ENCODE assay signal across 22 cellular contexts in genomic region chr3:66606868-66607267, GRCh38.
DNase-seq lines count a peak whose midpoint lies in the region; ATAC-seq and TF ChIP-seq lines count a peak whose summit lies in the region.
"Had no signal": no experiment of that assay in that cellular context is flagged by ENCODE, and none has a peak within 500 bp of the region (broad histone marks: within the 10 kb centered on the region; RNA-seq: fewer than 3 reads in every experiment).

No MANE protein-coding gene starts in this region.

- H2AFZ ChIP-seq in GM23338 (0 out of 2 replicates have a peak overlapping the region, but pooled peaks have one; percentile 35), neural progenitor cell (replicated peaks) (peak overlapping the region; percentile 9)

- no peak for ATAC-seq in GM23338
- no peak for ATAC-seq in activated naive CD4-positive, alpha-beta T cell treated with anti-CD3 and anti-CD28 coated beads, Interleukin-2, amount 50 U/mL, for 72 hours
- no peak for ATAC-seq in right cardiac atrium

- H3K9me3 ChIP-seq in neural progenitor cell (ENCODE audit: low read depth) (no peaks in the 10 kb centered on the region), right cardiac atrium (ENCODE audit: control insufficient read depth, low read length) (no peaks in the 10 kb centered on the region)

- 0 out of 2 replicates have a peak, but pooled peaks cover 8% of the 10 kb centered on the region for H3K9me2 ChIP-seq in GM23338 (ENCODE audit: insufficient read depth)

- intact Hi-C loops in right cardiac atrium (cut with DNase I), result no loop called here

- H3K4me3 ChIP-seq in GM23338, result no peak overlapping the region
- no peak overlapping the region for H3K4me3 ChIP-seq in neural progenitor cell
- no peak overlapping the region for H3K4me3 ChIP-seq in right cardiac atrium (ENCODE audit: low read length)
- H3K4me3 ChIP-seq: BLaER1 treated with 17β-estradiol and CSF1 and Interleukin-3, amounts not matched to agents 10 nM and 100 nM had no signal

- H3K4me2 ChIP-seq in GM23338 (no peak overlapping the region), neural progenitor cell (no peak overlapping the region)
- H3K4me2 ChIP-seq: BLaER1 treated with 17β-estradiol and CSF1 and Interleukin-3, amounts not matched to agents 10 nM and 100 nM had no signal

- H3K79me2 ChIP-seq in GM23338 (replicated peaks; ENCODE audit: insufficient read depth), result no peaks in the 10 kb centered on the region
- H3K79me2 ChIP-seq in neural progenitor cell (ENCODE audit: low read depth), result no peaks in the 10 kb centered on the region

- WGBS in right cardiac atrium, result 86% methylated on average over 1 of the region's 1 CpG

- peaks cover 29% of the 10 kb centered on the region for H3K4me1 ChIP-seq in GM23338 (ENCODE audit: insufficient read depth)
- peaks cover 49% of the 10 kb centered on the region for H3K4me1 ChIP-seq in neural progenitor cell
- H3K4me1 ChIP-seq in right cardiac atrium (ENCODE audit: control insufficient read depth, insufficient read depth, low read length), result no peaks in the 10 kb centered on the region

- H3K27me3 Mint-ChIP-seq in GM23338 (ENCODE audit: insufficient read depth, low read depth, poor library complexity) (peaks cover 14% of the 10 kb centered on the region), neural progenitor cell (ENCODE audit: insufficient read depth, low read depth) (no peaks in the 10 kb centered on the region)

- no peaks in the 10 kb centered on the region for H3F3A ChIP-seq in GM23338 (replicated peaks; ENCODE audit: low read depth)
- H3F3A ChIP-seq in neural progenitor cell (ENCODE audit: low read depth), result peaks cover 34% of the 10 kb centered on the region

- H3K4me1 Mint-ChIP-seq in GM23338, result peaks cover 29% of the 10 kb centered on the region
- peaks cover 25% of the 10 kb centered on the region for H3K4me1 Mint-ChIP-seq in neural progenitor cell

- no peaks in the 10 kb centered on the region for H4K20me1 ChIP-seq in GM23338 (replicated peaks; ENCODE audit: insufficient read depth)
- H4K20me1 ChIP-seq in neural progenitor cell (ENCODE audit: low read depth), result no peaks in the 10 kb centered on the region
- H4K20me1 ChIP-seq: BLaER1 treated with 17β-estradiol and CSF1 and Interleukin-3, amounts not matched to agents 10 nM and 100 nM had no signal

- H3K4me3 Mint-ChIP-seq in GM23338, result no peak overlapping the region
- H3K4me3 Mint-ChIP-seq in neural progenitor cell, result no peak overlapping the region
- H3K4me3 Mint-ChIP-seq: CD4-positive, alpha-beta memory T cell; T-helper 1 cell treated with Interleukin-12 subunit alpha and Interleukin-12 subunit beta and Interleukin-4 antibody, amounts not matched to agents 30 μg/mL and 1 μg/mL, for 36 hours had no signal

- H3K27ac Mint-ChIP-seq in GM23338, result no peak overlapping the region
- H3K27ac Mint-ChIP-seq in neural progenitor cell, result no peak overlapping the region
- no peak overlapping the region for H3K27ac Mint-ChIP-seq in activated naive CD4-positive, alpha-beta T cell treated with anti-CD3 and anti-CD28 coated beads, Interleukin-2, amount 50 U/mL, for 72 hours
- H3K27ac Mint-ChIP-seq: T-helper 1 cell treated with Interleukin-12 subunit alpha and Interleukin-12 subunit beta and Interleukin-4 antibody, amounts not matched to agents 30 μg/mL and 1 μg/mL, for 36 hours had no signal

- no peak overlapping the region for H3K27ac ChIP-seq in GM23338 (ENCODE audit: low read depth)
- no peak overlapping the region for H3K27ac ChIP-seq in neural progenitor cell
- no peak overlapping the region for H3K27ac ChIP-seq in right cardiac atrium (ENCODE audit: low read length)
- H3K27ac ChIP-seq: 22Rv1; BLaER1 treated with 17β-estradiol and CSF1 and Interleukin-3, amounts not matched to agents 10 nM and 100 nM had no signal

- H3K36me3 ChIP-seq in GM23338 (ENCODE audit: insufficient read depth) (no peaks in the 10 kb centered on the region), neural progenitor cell (no peaks in the 10 kb centered on the region)
- H3K36me3 ChIP-seq: BLaER1 treated with 17β-estradiol and CSF1 and Interleukin-3, amounts not matched to agents 10 nM and 100 nM had no signal

- DNase-seq in DMS153 (lab: John Stamatoyannopoulos, UW), result peak; percentile 28
- no peak for DNase-seq in DMS153 treated with DMSO at 0.1 percent for 48 hours (lab: John Stamatoyannopoulos, UW; ENCODE audit: unreplicated experiment)
- no peak for DNase-seq in GM23338 (ENCODE audit: low spot score)
- DNase-seq in NCI-H2196 treated with DMSO at 0.1 percent for 48 hours (lab: John Stamatoyannopoulos, UW; ENCODE audit: unreplicated experiment), result peak; percentile 6
- DNase-seq in neural progenitor cell (ENCODE audit: low spot score), result no peak
- DNase-seq in activated naive CD4-positive, alpha-beta T cell treated with anti-CD3 and anti-CD28 coated beads, Interleukin-2, amount 50 U/mL, for 72 hours (ENCODE audit: low spot score in 2 of 2), result no peak
- no peak for DNase-seq in stimulated activated CD4-positive, alpha-beta T cell treated with anti-CD3 and anti-CD28 coated beads, Interleukin-2, amount 100 ng/mL, for 24 hours
- no peak for DNase-seq in right cardiac atrium
- DNase-seq: Calu3; CD4-positive, alpha-beta memory T cell; DMS79; KBM-7; MM.1S; NCI-H1092; NCI-H1436; NCI-H187 treated with DMSO at 0.1 percent for 48 hours; NCI-H446; NCI-H69; OCI-M1 had no signal

- H3K36me3 Mint-ChIP-seq in GM23338 (ENCODE audit: low read depth) (no peaks in the 10 kb centered on the region), neural progenitor cell (peaks cover 1% of the 10 kb centered on the region)
- H3K36me3 Mint-ChIP-seq in activated naive CD4-positive, alpha-beta T cell treated with anti-CD3 and anti-CD28 coated beads, Interleukin-2, amount 50 U/mL, for 72 hours, result no peaks in the 10 kb centered on the region
- H3K36me3 Mint-ChIP-seq: CD4-positive, alpha-beta memory T cell had no signal

- H3K27me3 ChIP-seq in GM23338 (ENCODE audit: insufficient read depth), result no peaks in the 10 kb centered on the region
- no peaks in the 10 kb centered on the region for H3K27me3 ChIP-seq in neural progenitor cell
- H3K27me3 ChIP-seq in right cardiac atrium (ENCODE audit: control insufficient read depth, insufficient read depth), result no peaks in the 10 kb centered on the region

- TF ChIP-seq CTCF in GM23338 (conservative IDR thresholded peaks at IDR 0.05; ENCODE audit: low read depth in 2 of 2) (no peak), neural progenitor cell (IDR thresholded peaks at IDR 0.05) (no peak)

- no peaks in the 10 kb centered on the region; the same call in 2 of the 3 replicates for H3K9me3 Mint-ChIP-seq in GM23338
- peaks cover 11% of the 10 kb centered on the region for H3K9me3 Mint-ChIP-seq in neural progenitor cell
- H3K9me3 Mint-ChIP-seq in activated naive CD4-positive, alpha-beta T cell treated with anti-CD3 and anti-CD28 coated beads, Interleukin-2, amount 50 U/mL, for 72 hours, result peaks cover 0 to 4% of the 10 kb centered on the region in 2 donors
- H3K9me3 Mint-ChIP-seq: T-helper 1 cell treated with Interleukin-12 subunit alpha and Interleukin-12 subunit beta and Interleukin-4 antibody, amounts not matched to agents 30 μg/mL and 1 μg/mL, for 36 hours had no signal

- H3K9ac ChIP-seq in neural progenitor cell, result no peak overlapping the region
- H3K9ac ChIP-seq: BLaER1 treated with 17β-estradiol and CSF1 and Interleukin-3, amounts not matched to agents 10 nM and 100 nM had no signal

TF ChIP-seq in GM23338, 12 proteins besides CTCF, POLR2A, EP300 and RAD21:
- TF ChIP-seq ETS1 (IDR thresholded peaks at IDR 0.05) (no peak), NANOG (IDR thresholded peaks at IDR 0.05; ENCODE audit: borderline replicate concordance) (no peak), POLR2AphosphoS5 (IDR thresholded peaks at IDR 0.05; ENCODE audit: low read depth) (no peak), REST (IDR thresholded peaks at IDR 0.05; ENCODE audit: unreplicated experiment) (no peak), STAT1 (IDR thresholded peaks at IDR 0.05; ENCODE audit: unreplicated experiment) (no peak)

Comparison
In these comparisons a context has a peak if more than half of its experiments do, and no peak if none do; other contexts are left out.
1. DNase-seq: peak in DMS153 (single experiment) and NCI-H2196 treated with DMSO at 0.1 percent for 48 hours (single experiment); none in DMS153 treated with DMSO at 0.1 percent for 48 hours (single experiment), GM23338 (single experiment), neural progenitor cell (single experiment), activated naive CD4-positive, alpha-beta T cell treated with anti-CD3 and anti-CD28 coated beads, Interleukin-2, amount 50 U/mL, for 72 hours (0 of 2), stimulated activated CD4-positive, alpha-beta T cell treated with anti-CD3 and anti-CD28 coated beads, Interleukin-2, amount 100 ng/mL, for 24 hours (0 of 2) and right cardiac atrium (0 of 3).